15 cellular contexts compared by ENCODE assay signal in the genomic region with DNA sequence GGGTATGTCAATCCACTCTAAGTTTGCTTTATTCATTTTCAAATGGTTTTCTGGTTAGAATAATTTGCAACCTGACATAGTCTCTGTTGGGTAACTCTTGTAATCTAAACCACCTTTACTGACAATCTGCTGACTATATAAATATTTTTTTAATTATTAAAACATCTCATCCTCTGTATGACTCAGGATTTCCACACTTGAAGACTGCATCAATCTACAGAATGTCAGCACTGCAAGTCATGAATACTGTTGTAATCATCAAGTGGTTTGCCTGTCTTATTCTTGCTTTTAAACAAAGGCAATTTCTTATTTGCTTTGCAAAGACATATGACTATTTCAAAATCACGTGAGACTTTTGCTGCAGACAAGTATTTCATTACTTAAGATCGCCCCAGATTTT. TPM values are rescaled to one million over a fixed set of nuclear protein-coding genes. Genes with fewer than 3 reads are reported as not detected.
DNase-seq lines count a peak whose midpoint lies in the region; ATAC-seq and TF ChIP-seq lines count a peak whose summit lies in the region.
"Had no signal": no experiment of that assay in that cellular context is flagged by ENCODE, and none has a peak within 500 bp of the region (broad histone marks: within the 10 kb centered on the region; RNA-seq: fewer than 3 reads in every experiment).

No MANE protein-coding gene starts in this region.

- H3K36me3 Mint-ChIP-seq in natural killer cell treated with Interleukin-12 subunit alpha and Interleukin-12 subunit beta and Interleukin-15 and Interleukin-18, amount 100 ng/mL, for 72 hours: no peaks in the 10 kb centered on the region
- H3K36me3 Mint-ChIP-seq: CD8-positive, alpha-beta memory T cell had no signal

- H3K27me3 ChIP-seq in adipocyte (replicated peaks; ENCODE audit: control insufficient read depth, insufficient read depth, low read length): no peaks in the 10 kb centered on the region

- H3K4me3 Mint-ChIP-seq in natural killer cell treated with Interleukin-12 subunit alpha and Interleukin-12 subunit beta and Interleukin-15 and Interleukin-18, amount 100 ng/mL, for 72 hours: no peak overlapping the region
- H3K4me3 Mint-ChIP-seq: CD8-positive, alpha-beta memory T cell had no signal

- H3K9me3 Mint-ChIP-seq in natural killer cell treated with Interleukin-12 subunit alpha and Interleukin-12 subunit beta and Interleukin-15 and Interleukin-18, amount 100 ng/mL, for 72 hours: peaks cover 5% of the 10 kb centered on the region

- no peak for ATAC-seq in GM21576 (IDR thresholded peaks at IDR 0.05; ENCODE audit: unreplicated experiment)
- ATAC-seq in natural killer cell treated with Interleukin-12 subunit alpha and Interleukin-12 subunit beta and Interleukin-15 and Interleukin-18, amount 100 ng/mL, for 72 hours: no peak

- H3K27me3 Mint-ChIP-seq in natural killer cell treated with Interleukin-12 subunit alpha and Interleukin-12 subunit beta and Interleukin-15 and Interleukin-18, amount 100 ng/mL, for 72 hours: no peaks in the 10 kb centered on the region
- H3K27me3 Mint-ChIP-seq: CD8-positive, alpha-beta memory T cell had no signal

- DNase-seq in H4 (ENCODE audit: low spot score): peak; percentile 9
- peak; percentile 86 for DNase-seq in adipocyte (ENCODE audit: low read depth)
- DNase-seq in fibroblast of pulmonary artery (ENCODE audit: low read depth): peak; percentile 74
- DNase-seq in stromal cell of bone marrow (ENCODE audit: low read depth): peak; percentile 86
- no peak for DNase-seq in natural killer cell treated with Interleukin-12 subunit alpha and Interleukin-12 subunit beta and Interleukin-15 and Interleukin-18, amount 100 ng/mL, for 72 hours (ENCODE audit: low spot score)
- DNase-seq in NCI-H2081 treated with DMSO at 0.1 percent for 48 hours (lab: John Stamatoyannopoulos, UW): no peak
- DNase-seq: activated CD4-positive, alpha-beta T cell treated with anti-CD3 and anti-CD28 coated beads for 1 hour; activated gamma-delta T cell treated with Interleukin-2 at 50 U/mL for 16 hours; CD8-positive, alpha-beta memory T cell; effector CD8-positive, alpha-beta T cell; NCI-H2171; SHP77; stimulated activated CD4-positive, alpha-beta T cell treated with anti-CD3 and anti-CD28 coated beads, Interleukin-2, amount 100 ng/mL, for 48 hours had no signal

- peaks cover 76% of the 10 kb centered on the region for H3K4me1 ChIP-seq in adipocyte (ENCODE audit: control insufficient read depth, insufficient read depth, low read length)

- peak overlapping the region; percentile 66 for H3K9ac ChIP-seq in adipocyte (ENCODE audit: low read length)

- no peaks in the 10 kb centered on the region for H3K9me3 ChIP-seq in adipocyte (ENCODE audit: control insufficient read depth, low read length)

- no peaks in the 10 kb centered on the region for H3K4me1 Mint-ChIP-seq in natural killer cell treated with Interleukin-12 subunit alpha and Interleukin-12 subunit beta and Interleukin-15 and Interleukin-18, amount 100 ng/mL, for 72 hours (ENCODE audit: low read depth in 2 of 2)
- H3K4me1 Mint-ChIP-seq: CD8-positive, alpha-beta memory T cell had no signal

- peaks cover 41% of the 10 kb centered on the region for H3K36me3 ChIP-seq in adipocyte (ENCODE audit: control insufficient read depth, insufficient read depth, low read length, severe bottlenecking)

- no peak overlapping the region for H3K27ac Mint-ChIP-seq in natural killer cell treated with Interleukin-12 subunit alpha and Interleukin-12 subunit beta and Interleukin-15 and Interleukin-18, amount 100 ng/mL, for 72 hours
- H3K27ac Mint-ChIP-seq: CD8-positive, alpha-beta memory T cell had no signal

- TF ChIP-seq CTCF in fibroblast of pulmonary artery (IDR thresholded peaks at IDR 0.05; ENCODE audit: low read length, missing control alignments): no peak

- peak overlapping the region; percentile 56 for H3K4me3 ChIP-seq in adipocyte (ENCODE audit: low read length)
- no peak overlapping the region for H3K4me3 ChIP-seq in fibroblast of pulmonary artery (replicated peaks; ENCODE audit: low read depth, low read length)

RNA-seq across cellular contexts. Expression of a gene that starts 42.1 kb away (rescaled TPM):
- 2.9 and 3.1 TPM in 2 replicates for total RNA-seq in H4 (2014; rRNA removed; shearing (Covaris generic))
- total RNA-seq in natural killer cell treated with Interleukin-12 subunit alpha and Interleukin-12 subunit beta and Interleukin-15 and Interleukin-18, amount 100 ng/mL, for 72 hours: not detected
- total RNA-seq: CD8-positive, alpha-beta memory T cell; G401 had no signal

Comparison
In these comparisons a context has a peak if more than half of its experiments do, and no peak if none do; other contexts are left out.
1. DNase-seq: peak in H4 (single experiment), adipocyte (single experiment), fibroblast of pulmonary artery (single experiment) and stromal cell of bone marrow (single experiment); none in natural killer cell treated with Interleukin-12 subunit alpha and Interleukin-12 subunit beta and Interleukin-15 and Interleukin-18, amount 100 ng/mL, for 72 hours (single experiment) and NCI-H2081 treated with DMSO at 0.1 percent for 48 hours (single experiment).